1 cellular context compared by ENCODE assay signal in genomic region chr6:8182857-8183256, GRCh38.
TF ChIP-seq lines count a peak whose summit lies in the region.

No MANE protein-coding gene starts in this region.

TF ChIP-seq in GM12878, 131 proteins besides CTCF, POLR2A, EP300 and RAD21 (continued from another document):
- 0 out of 2 replicates have a peak, but pooled peaks have one; percentile 5 for TF ChIP-seq MLLT1 (IDR thresholded peaks at IDR 0.05)
- TF ChIP-seq KLF5 (IDR thresholded peaks at IDR 0.05; ENCODE audit: partially characterized antibody) = no peak
